8 cellular contexts compared by ENCODE assay signal in genomic region chr4:163548481-163549243, GRCh38. TPM values are rescaled to one million over a fixed set of nuclear protein-coding genes. Genes with fewer than 3 reads are reported as not detected.
DNase-seq lines count a peak whose midpoint lies in the region; ATAC-seq, FAIRE-seq and TF ChIP-seq lines count a peak whose summit lies in the region.

No MANE protein-coding gene starts in this region.

- peaks cover 4% of the 10 kb centered on the region for H3K4me1 ChIP-seq in CD8-positive, alpha-beta memory T cell (ENCODE audit: insufficient read depth, low read length)
- H3K4me1 ChIP-seq in PC-9 (replicated peaks; ENCODE audit: insufficient read depth) = no peaks in the 10 kb centered on the region
- peaks cover 0 to 10% (median 6%) of the 10 kb centered on the region in 4 donors for H3K4me1 ChIP-seq in liver (ENCODE audit: control insufficient read depth in 4 of 4, insufficient read depth in 4 of 4, low read length in 3 of 4)

- no peak overlapping the region for H3K27ac ChIP-seq in CD8-positive, alpha-beta memory T cell (ENCODE audit: low read depth, low read length)
- no peak overlapping the region for H3K27ac ChIP-seq in PC-9
- no peak overlapping the region for H3K27ac ChIP-seq in liver (ENCODE audit: low read depth in 1 of 2, low read length in 2 of 2)

- no peaks in the 10 kb centered on the region for H3F3A ChIP-seq in PC-9 (ENCODE audit: insufficient read depth, low read depth)

- H3K79me2 ChIP-seq in PC-9 (ENCODE audit: low read depth) = no peaks in the 10 kb centered on the region

- POLR2A ChIA-PET in CD8-positive, alpha-beta memory T cell (lab: Charles Lee) = interaction anchor here (2.2 kb wide), 1 partner anchor 54 kb away, joined by 10 read pairs; the partner anchor contains the start of gene TMA16
- POLR2A ChIA-PET in PC-9 (lab: Charles Lee; ENCODE audit: unreplicated experiment) = no interaction called here

- peak overlapping the region; percentile 26; the same call in 1 of the 2 replicates for H3K4me2 ChIP-seq in PC-9

- H3K36me3 ChIP-seq in CD8-positive, alpha-beta memory T cell (ENCODE audit: insufficient read depth, low read length) = no peaks in the 10 kb centered on the region
- H3K36me3 ChIP-seq in PC-9 (ENCODE audit: low read depth) (no peaks in the 10 kb centered on the region), liver (ENCODE audit: control insufficient read depth in 4 of 4, insufficient read depth in 3 of 4, low read depth in 1 of 4, low read length in 3 of 4) (no peaks in the 10 kb centered on the region)

- peak in 2 of 5 donors; percentile 20 to 42 for DNase-seq in CD8-positive, alpha-beta memory T cell
- DNase-seq in HTR-8/SVneo (ENCODE audit: insufficient read length, low spot score) (peak; percentile 45), PC-9 (peak in 1 of 2 experiments; percentile 14), activated gamma-delta T cell (lab: John Stamatoyannopoulos, UW) (no peak), activated T-cell treated with anti-CD3 and anti-CD28 coated beads for 4 hours (no peak)
- DNase-seq in central memory CD8-positive, alpha-beta T cell (ENCODE audit: low spot score in 2 of 2) = no peak

- no peaks in the 10 kb centered on the region for H4K20me1 ChIP-seq in PC-9 (ENCODE audit: insufficient read depth)

- H3K4me1 Mint-ChIP-seq in CD8-positive, alpha-beta memory T cell = peaks cover 13 to 17% (median 13%) of the 10 kb centered on the region in 3 donors
- peaks cover 4% of the 10 kb centered on the region for H3K4me1 Mint-ChIP-seq in central memory CD8-positive, alpha-beta T cell

- TF ChIP-seq CTCF in PC-9 (conservative IDR thresholded peaks at IDR 0.05) (peak; percentile 72), liver (IDR thresholded peaks at IDR 0.05; ENCODE audit: low read depth, low read length, missing input control) (peak; percentile 68)

- no peaks in the 10 kb centered on the region for H3K36me3 Mint-ChIP-seq in CD8-positive, alpha-beta memory T cell
- H3K36me3 Mint-ChIP-seq in central memory CD8-positive, alpha-beta T cell (ENCODE audit: insufficient read depth) = peaks cover 2% of the 10 kb centered on the region

- ATAC-seq in GM19023 (IDR thresholded peaks at IDR 0.05; ENCODE audit: unreplicated experiment) = peak; percentile 25
- peak; percentile 34 for ATAC-seq in central memory CD8-positive, alpha-beta T cell (replicated peaks; ENCODE audit: extremely low read depth, poor library complexity, severe bottlenecking)

- H3K9me3 Mint-ChIP-seq in CD8-positive, alpha-beta memory T cell = no peaks in the 10 kb centered on the region
- no peaks in the 10 kb centered on the region for H3K9me3 Mint-ChIP-seq in central memory CD8-positive, alpha-beta T cell

- H3K9me3 ChIP-seq in CD8-positive, alpha-beta memory T cell (ENCODE audit: low read length) = no peaks in the 10 kb centered on the region
- no peaks in the 10 kb centered on the region for H3K9me3 ChIP-seq in PC-9 (ENCODE audit: insufficient read depth, low read depth)
- H3K9me3 ChIP-seq in liver (ENCODE audit: control insufficient read depth in 4 of 4, low read length in 3 of 4) = no peaks in the 10 kb centered on the region

- intact Hi-C loops in PC-9 (cut with micrococcal nuclease; ENCODE audit: unreplicated experiment) = loop anchor here (1.0 to 10.0 kb wide), 3 partner anchors 216 to 1051 kb away; partner anchors contain the start of genes NAF1 and NPY1R

- CTCF ChIA-PET in CD8-positive, alpha-beta memory T cell (lab: Charles Lee) = interaction anchor here (0.8 to 8.2 kb wide), 14 partner anchors 10 to 1558 kb away, joined by 3 to 65 read pairs (median 6); partner anchors contain the start of gene TMA16
- CTCF ChIA-PET in PC-9 (lab: Charles Lee) = interaction anchor here (1.5 kb wide), 1 partner anchor 1050 kb away, joined by 6 read pairs; no protein-coding TSS in a partner anchor

- H3K9ac ChIP-seq in liver (ENCODE audit: low read depth in 1 of 2, low read length in 2 of 2) = no peak overlapping the region

- TF ChIP-seq RAD21 in liver (IDR thresholded peaks at IDR 0.05) = peak; percentile 85 to 88

- no TSS peak for BruUV-seq in PC-9 (replicated peaks; lab: Mats Ljungman, UMichigan)

- H3K27ac Mint-ChIP-seq in CD8-positive, alpha-beta memory T cell = no peak overlapping the region
- H3K27ac Mint-ChIP-seq in central memory CD8-positive, alpha-beta T cell (ENCODE audit: low read depth) = no peak overlapping the region

- H3K4me3 Mint-ChIP-seq in CD8-positive, alpha-beta memory T cell = peak overlapping the region; percentile 46 to 82 (median 64)
- no peak overlapping the region for H3K4me3 Mint-ChIP-seq in central memory CD8-positive, alpha-beta T cell

- WGBS in liver = 46% methylated on average over 10 of the region's 10 CpGs

- H3K27me3 ChIP-seq in CD8-positive, alpha-beta memory T cell (ENCODE audit: insufficient read depth, low read length, poor library complexity, severe bottlenecking) = no peaks in the 10 kb centered on the region
- no peaks in the 10 kb centered on the region for H3K27me3 ChIP-seq in PC-9 (ENCODE audit: insufficient read depth, low read depth)
- H3K27me3 ChIP-seq in liver (ENCODE audit: control insufficient read depth in 4 of 4, insufficient read depth in 4 of 4, low read length in 3 of 4) = no peaks in the 10 kb centered on the region

- H3K4me3 ChIP-seq in CD8-positive, alpha-beta memory T cell (ENCODE audit: low read length) = no peak overlapping the region
- H3K4me3 ChIP-seq in PC-9 = no peak overlapping the region
- no peak overlapping the region for H3K4me3 ChIP-seq in liver (ENCODE audit: low read depth in 1 of 3, low read length in 3 of 3)

- no peaks in the 10 kb centered on the region for H3K9me2 ChIP-seq in PC-9 (ENCODE audit: insufficient read depth)

- no peak overlapping the region for H2AFZ ChIP-seq in PC-9

- FAIRE-seq in HTR-8/SVneo (lab: Jason Lieb, UNC) = no peak

- H3K27me3 Mint-ChIP-seq in CD8-positive, alpha-beta memory T cell = no peaks in the 10 kb centered on the region
- no peaks in the 10 kb centered on the region for H3K27me3 Mint-ChIP-seq in central memory CD8-positive, alpha-beta T cell

TF ChIP-seq in liver, 16 proteins besides CTCF, POLR2A, EP300 and RAD21:
- TF ChIP-seq FOXA1 (IDR thresholded peaks at IDR 0.05) = no peak
- TF ChIP-seq YY1 (IDR thresholded peaks at IDR 0.05) = peak; percentile 69

RNA-seq across cellular contexts. Expression of gene TMA16, which starts 54.2 kb away (rescaled TPM):
- total RNA-seq in CD8-positive, alpha-beta memory T cell = 10 to 100 TPM; 52.9 to 55.9 TPM
- polyA plus RNA-seq in CD8-positive, alpha-beta memory T cell = 17.2 TPM
- total RNA-seq in PC-9 (2021) = 34.5 and 36.8 TPM in 2 replicates
- total RNA-seq in liver = 10 to 100 TPM in 1 of 2 donors, 1 to 10 TPM in 1; 7.5 to 11.1 TPM
- 10 to 100 TPM in 1 of 2 donors, 1 to 10 TPM in 1; 8.4 to 10.7 TPM for polyA plus RNA-seq in liver
